ENCODE assay signal across 9 cellular contexts in the genomic region with DNA sequence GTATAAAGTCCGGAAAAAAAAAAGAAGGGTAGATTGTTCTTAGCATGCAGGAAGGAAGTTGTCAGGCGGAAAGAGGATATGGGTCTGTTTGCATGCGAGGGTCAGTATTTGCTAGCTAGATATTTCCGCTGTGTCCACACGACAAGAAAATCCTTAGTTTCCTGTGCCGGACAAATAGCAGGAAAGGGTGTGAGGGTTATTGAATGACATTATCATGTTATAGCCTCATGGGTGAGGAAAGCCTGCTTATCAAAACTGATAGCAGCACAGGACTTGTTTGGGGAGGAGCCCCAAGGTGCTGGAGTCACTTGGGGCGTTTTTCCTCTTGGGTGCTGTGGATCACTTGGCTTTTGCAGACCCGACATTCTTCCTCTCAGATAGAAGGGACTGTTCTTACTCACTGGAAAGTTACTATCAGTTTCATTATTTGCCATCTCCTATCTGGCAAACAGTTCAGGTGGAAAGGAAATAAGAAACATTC.
DNase-seq lines count a peak whose midpoint lies in the region; ATAC-seq, FAIRE-seq and TF ChIP-seq lines count a peak whose summit lies in the region.
"Had no signal": no experiment of that assay in that cellular context is flagged by ENCODE, and none has a peak within 500 bp of the region (broad histone marks: within the 10 kb centered on the region; RNA-seq: fewer than 3 reads in every experiment).

No MANE protein-coding gene starts in this region.

- no peaks in the 10 kb centered on the region for H3K36me3 Mint-ChIP-seq in activated naive CD8-positive, alpha-beta T cell
- H3K36me3 Mint-ChIP-seq in naive B cell (no peaks in the 10 kb centered on the region), HFFc6 (ENCODE audit: low read depth) (no peaks in the 10 kb centered on the region)

- no peaks in the 10 kb centered on the region for H3K27me3 Mint-ChIP-seq in activated naive CD8-positive, alpha-beta T cell
- H3K27me3 Mint-ChIP-seq in naive B cell (peaks cover 0 to 6% (median 0%) of the 10 kb centered on the region in 3 donors), HFFc6 (ENCODE audit: insufficient read depth) (no peaks in the 10 kb centered on the region)

- ATAC-seq in HG02870 (IDR thresholded peaks at IDR 0.05; ENCODE audit: unreplicated experiment) (peak; percentile 63), naive B cell (ENCODE audit: low read depth in 2 of 2) (no peak)

- no peaks in the 10 kb centered on the region for H3K9me3 Mint-ChIP-seq in activated naive CD8-positive, alpha-beta T cell (ENCODE audit: low read depth)
- peaks cover 0 to 3% (median 0%) of the 10 kb centered on the region in 7 donors for H3K9me3 Mint-ChIP-seq in naive B cell
- no peaks in the 10 kb centered on the region for H3K9me3 Mint-ChIP-seq in HFFc6

- FAIRE-seq in GM18507 (lab: Jason Lieb, UNC), result peak; percentile 49

- H3K4me3 Mint-ChIP-seq in activated naive CD8-positive, alpha-beta T cell, result peak overlapping the region; percentile 65
- peak overlapping the region in 6 of 8 donors; percentile 4 to 64 (median 41) for H3K4me3 Mint-ChIP-seq in naive B cell
- H3K4me3 Mint-ChIP-seq in HFFc6, result no peak overlapping the region

- intact Hi-C loops in posterior vena cava (cut with DNase I), result no loop called here

- no peak for TF ChIP-seq CTCF in HFFc6 (IDR thresholded peaks at IDR 0.05)

- H3K27ac Mint-ChIP-seq in activated naive CD8-positive, alpha-beta T cell, result no peak overlapping the region
- H3K27ac Mint-ChIP-seq in naive B cell, result peak overlapping the region in 1 of 6 donors; percentile 3
- no peak overlapping the region for H3K27ac Mint-ChIP-seq in HFFc6

- DNase-seq in GM18507 (ENCODE audit: extremely low spot score, insufficient read length, low read depth) (no peak), naive B cell (no peak), nucleus accumbens (lab: John Stamatoyannopoulos, UW) (no peak), GM19238 (ENCODE audit: insufficient read length, low spot score) (no peak), posterior vena cava (ENCODE audit: low spot score) (no peak), HFFc6 (no peak)
- DNase-seq: NCI-H345 had no signal

- H3K4me1 Mint-ChIP-seq in activated naive CD8-positive, alpha-beta T cell (ENCODE audit: low read depth), result peaks cover 9% of the 10 kb centered on the region
- H3K4me1 Mint-ChIP-seq in naive B cell (peaks cover 4 to 7% (median 6%) of the 10 kb centered on the region in 3 donors), HFFc6 (ENCODE audit: low read depth) (peaks cover 19% of the 10 kb centered on the region)
